18 cellular contexts compared by ENCODE assay signal in the genomic region with DNA sequence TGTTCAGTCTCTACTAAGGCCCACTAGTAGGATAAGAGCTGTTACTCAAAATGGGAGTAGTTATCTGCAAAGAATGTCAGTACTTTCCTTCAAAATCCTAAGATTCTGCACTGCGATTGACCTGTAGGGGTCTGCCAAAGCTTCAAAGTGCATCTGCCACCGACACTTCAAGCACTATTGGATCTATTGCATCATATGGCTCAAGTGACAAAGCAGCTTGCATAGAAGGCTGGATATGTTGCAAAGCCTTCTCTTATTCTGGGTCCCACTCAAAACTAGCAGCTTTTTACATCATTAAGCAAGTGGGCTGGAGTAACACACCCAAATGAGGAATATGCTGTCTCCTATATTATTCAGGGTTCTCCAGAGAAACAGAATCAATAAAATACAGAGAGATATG.
A peak's percentile ranks its signal among the peaks of the same experiment; 100 is the strongest.
DNase-seq lines count a peak whose midpoint lies in the region; ATAC-seq and TF ChIP-seq lines count a peak whose summit lies in the region.
"Had no signal": no experiment of that assay in that cellular context is flagged by ENCODE, and none has a peak within 500 bp of the region (broad histone marks: within the 10 kb centered on the region; RNA-seq: fewer than 3 reads in every experiment).

No MANE protein-coding gene starts in this region.

- intact Hi-C loops in CD14-positive monocyte (cut with micrococcal nuclease): no loop called here

- H3K9me3 Mint-ChIP-seq in CD14-positive monocyte: peaks cover 2 to 19% (median 9%) of the 10 kb centered on the region in 7 donors
- H3K9me3 Mint-ChIP-seq: GM23338, HFFc6 had no signal

- TF ChIP-seq CTCF in C4-2B (conservative IDR thresholded peaks at IDR 0.05): no peak
- no peak for TF ChIP-seq CTCF in CD14-positive monocyte (IDR thresholded peaks at IDR 0.05)

- no peak overlapping the region for H3K27ac Mint-ChIP-seq in CD14-positive monocyte
- H3K27ac Mint-ChIP-seq: CD4-positive, alpha-beta T cell; CD8-positive, alpha-beta memory T cell; GM23338; HFFc6 had no signal

- H3K4me1 Mint-ChIP-seq in CD14-positive monocyte: no peaks in the 10 kb centered on the region
- H3K4me1 Mint-ChIP-seq: CD8-positive, alpha-beta memory T cell; GM23338 had no signal

- no peak overlapping the region for H3K4me3 Mint-ChIP-seq in CD14-positive monocyte
- H3K4me3 Mint-ChIP-seq: CD4-positive, alpha-beta T cell; CD8-positive, alpha-beta memory T cell; GM23338; HFFc6 had no signal

- ATAC-seq in HG03025 (IDR thresholded peaks at IDR 0.05; ENCODE audit: low FRiP score, unreplicated experiment) (no peak), HG02870 (IDR thresholded peaks at IDR 0.05; ENCODE audit: unreplicated experiment) (no peak)
- ATAC-seq: GM12878, GM23338 had no signal

- peak overlapping the region; percentile 60; the same call in 1 of the 2 replicates for H3K27ac ChIP-seq in C4-2B

- peaks cover 0 to 2% (median 0%) of the 10 kb centered on the region in 3 donors for H3K27me3 Mint-ChIP-seq in CD14-positive monocyte (ENCODE audit: low read depth in 3 of 3)
- H3K27me3 Mint-ChIP-seq: CD4-positive, alpha-beta T cell had no signal

- no peaks in the 10 kb centered on the region for H3K36me3 Mint-ChIP-seq in CD14-positive monocyte
- H3K36me3 Mint-ChIP-seq: CD8-positive, alpha-beta memory T cell had no signal

- DNase-seq in NCI-H524 (lab: John Stamatoyannopoulos, UW) (peak; percentile 11 to 50), NCI-H524 treated with DMSO at 0.1 percent for 48 hours (lab: John Stamatoyannopoulos, UW) (no peak), OCI-M1 (lab: John Stamatoyannopoulos, UW) (peak; percentile 11), fibroblast of gingiva (ENCODE audit: low read depth) (peak; percentile 5), CD14-positive monocyte (ENCODE audit: low spot score) (no peak)
- DNase-seq: C1 segment of cervical spinal cord; CD4-positive, alpha-beta T cell; CD8-positive, alpha-beta memory T cell; DMS 273 treated with DMSO at 0.1 percent for 48 hours; DMS79; EL; GDM1; HFFc6 had no signal

Comparison
In these comparisons a context has a peak if more than half of its experiments do, and no peak if none do; other contexts are left out.
1. DNase-seq: peak in NCI-H524 (2 of 2), OCI-M1 (single experiment) and fibroblast of gingiva (single experiment); none in NCI-H524 treated with DMSO at 0.1 percent for 48 hours (single experiment) and CD14-positive monocyte (single experiment).